22 cellular contexts compared by ENCODE assay signal in genomic region chr7:122183106-122183505, GRCh38.
"Had no signal": no experiment of that assay in that cellular context is flagged by ENCODE, and none has a peak within 500 bp of the region (broad histone marks: within the 10 kb centered on the region; RNA-seq: fewer than 3 reads in every experiment).

No MANE protein-coding gene starts in this region.

- H3K9me3 ChIP-seq: SJSA1 had no signal

- FAIRE-seq: RCC 7860 had no signal

- H3K27ac ChIP-seq: SJSA1, SK-N-MC had no signal

- H3K4me3 ChIP-seq: SJSA1, SK-N-MC had no signal

- DNase-seq: IMR-90, Karpas-422, KG1, MM.1S, NCI-H1092 treated with DMSO at 0.1 percent for 48 hours, NCI-H1436, NCI-H187, NCI-H2029, NCI-H2081 treated with DMSO at 0.1 percent for 48 hours, NCI-H2171, NCI-H226, NCI-H446, NCI-H510A, NCI-H524 treated with DMSO at 0.1 percent for 48 hours, NCI-H69, NCI-H774, Right ventricle myocardium superior, RPMI8226, SIG-M5 had no signal

- H3K36me3 ChIP-seq: SJSA1 had no signal

- H3K4me1 ChIP-seq: SJSA1 had no signal
